In genomic region chr10:97412891-97413304, GRCh38 we compare ENCODE assay signal across 1 cellular context.
TF ChIP-seq lines count a peak whose summit lies in the region.

No MANE protein-coding gene starts in this region.

TF ChIP-seq in HEK293T, 16 proteins besides CTCF, POLR2A, EP300 and RAD21:
- TF ChIP-seq ZNF384 (IDR thresholded peaks at IDR 0.05) (no peak), HDGF (IDR thresholded peaks at IDR 0.05; ENCODE audit: borderline replicate concordance) (no peak)
